8 cellular contexts compared by ENCODE assay signal in the genomic region with DNA sequence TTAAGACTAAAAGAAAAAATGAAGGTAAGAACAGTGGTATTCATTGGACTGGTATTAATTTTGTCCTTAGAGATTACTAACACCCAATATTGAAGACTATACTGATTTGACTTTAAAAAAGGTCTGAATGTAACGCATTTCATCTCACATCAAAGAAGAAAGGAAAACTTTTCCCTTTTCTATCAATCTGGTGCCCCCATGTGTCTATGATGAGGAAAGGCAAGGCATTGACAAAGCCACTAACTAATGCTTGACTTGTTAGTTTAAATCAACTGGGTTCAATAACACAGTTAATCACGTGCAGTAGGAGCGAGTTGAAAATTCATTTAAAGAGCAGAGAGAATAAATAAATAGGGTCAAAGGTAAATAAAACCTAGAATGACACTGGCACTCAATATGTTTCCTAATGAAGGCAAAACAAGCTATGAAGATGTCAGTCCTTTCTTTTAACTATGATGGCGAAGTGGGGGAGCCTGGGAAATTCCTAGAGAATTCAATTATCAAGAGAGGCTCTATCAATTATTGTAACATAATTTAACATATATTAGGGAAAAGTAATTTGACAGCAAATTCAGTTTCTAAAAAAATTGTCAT.
A peak's percentile ranks its signal among the peaks of the same experiment; 100 is the strongest.
DNase-seq lines count a peak whose midpoint lies in the region; ATAC-seq, FAIRE-seq and TF ChIP-seq lines count a peak whose summit lies in the region.

No MANE protein-coding gene starts in this region.

- no peak for ATAC-seq in HG02870 (IDR thresholded peaks at IDR 0.05; ENCODE audit: unreplicated experiment)

- no peak overlapping the region for H3K4me3 ChIP-seq in fibroblast of mammary gland (ENCODE audit: control insufficient read depth, low read depth, low read length)

- TF ChIP-seq CTCF in fibroblast of mammary gland (conservative IDR thresholded peaks at IDR 0.05; ENCODE audit: control insufficient read depth, insufficient read depth, low read depth, low read length), result peak; percentile 92

- peak; percentile 49 for FAIRE-seq in RCC 7860 (lab: Jason Lieb, UNC)

- POLR2A ChIA-PET in HEK293T (lab: Yijun Ruan, JAX), result no interaction called here

- CTCF ChIA-PET in HEK293T (lab: Yijun Ruan, JAX), result interaction anchor here (0.6 to 3.8 kb wide), 11 partner anchors 10 to 301 kb away, joined by 3 to 27 read pairs (median 4); no protein-coding TSS in a partner anchor

- DNase-seq in COR-L47 (lab: John Stamatoyannopoulos, UW) (peak; percentile 8), HEK293T (ENCODE audit: extremely low spot score) (peak; percentile 20), RCC 7860 (ENCODE audit: low spot score) (peak; percentile 31), fibroblast of mammary gland (ENCODE audit: low read depth) (peak; percentile 65), pulmonary artery endothelial cell (ENCODE audit: low read depth, low spot score) (peak; percentile 10), middle frontal gyrus (ENCODE audit: extremely low spot score, low spot score) (no peak)
- no peak for DNase-seq in stimulated activated naive CD4-positive, alpha-beta T cell treated with Interleukin-2 at 50 U/mL for 16 hours (lab: John Stamatoyannopoulos, UW)

TF ChIP-seq in HEK293T, 16 proteins besides CTCF, POLR2A, EP300 and RAD21:
- TF ChIP-seq CTBP1 (IDR thresholded peaks at IDR 0.05; ENCODE audit: borderline replicate concordance), result no peak
- TF ChIP-seq TARDBP (IDR thresholded peaks at IDR 0.05), result no peak
- no peak for TF ChIP-seq BHLHE40 (IDR thresholded peaks at IDR 0.05; ENCODE audit: borderline replicate concordance)
- no peak for TF ChIP-seq SUZ12 (IDR thresholded peaks at IDR 0.05)
- TF ChIP-seq HDGF (IDR thresholded peaks at IDR 0.05; ENCODE audit: borderline replicate concordance), result no peak
- TF ChIP-seq SP1 (IDR thresholded peaks at IDR 0.05), result no peak
- TF ChIP-seq NFRKB (IDR thresholded peaks at IDR 0.05), result no peak
- TF ChIP-seq ARNT (IDR thresholded peaks at IDR 0.05), result no peak

Comparison
In these comparisons a context has a peak if more than half of its experiments do, and no peak if none do; other contexts are left out.
1. DNase-seq: peak in COR-L47 (single experiment), HEK293T (single experiment), RCC 7860 (single experiment), fibroblast of mammary gland (single experiment) and pulmonary artery endothelial cell (single experiment); none in middle frontal gyrus (single experiment) and stimulated activated naive CD4-positive, alpha-beta T cell treated with Interleukin-2 at 50 U/mL for 16 hours (single experiment).